ENCODE assay signal across 8 cellular contexts in the genomic region with DNA sequence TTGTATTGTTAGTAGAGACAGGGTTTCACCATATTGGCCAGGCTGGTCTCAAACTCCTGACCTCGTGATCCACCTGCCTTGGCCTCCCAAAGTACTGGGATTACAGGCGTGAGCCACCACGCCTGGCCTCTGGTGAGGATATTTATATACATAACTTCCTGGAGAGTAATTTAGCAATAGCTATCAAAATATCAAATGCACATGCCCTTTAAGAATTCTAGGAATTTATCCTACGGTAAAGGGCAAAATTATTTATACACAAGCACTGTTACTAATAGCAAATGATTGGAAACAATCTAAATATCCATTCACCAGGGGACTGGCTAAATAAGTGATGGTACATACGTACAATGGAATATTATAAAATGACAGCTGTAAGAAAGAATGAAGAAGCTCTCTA. TPM values are rescaled to one million over a fixed set of nuclear protein-coding genes. Genes with fewer than 3 reads are reported as not detected.
DNase-seq lines count a peak whose midpoint lies in the region; FAIRE-seq and TF ChIP-seq lines count a peak whose summit lies in the region.
"Not testable (repeated sequence)": the region's sequence is repeated elsewhere in the genome, so short reads cannot be mapped to it uniquely, and the experiment has no call there.

No MANE protein-coding gene starts in this region.

- FAIRE-seq in astrocyte (lab: Jason Lieb, UNC): not testable (repeated sequence)

- H3K4me3 ChIP-seq in SU-DHL-6 (ENCODE audit: insufficient read depth, low read length, poor library complexity, severe bottlenecking); astrocyte (ENCODE audit: insufficient read depth, low read depth, low read length); esophagus muscularis mucosa; sigmoid colon: not testable (repeated sequence)

- not testable (repeated sequence) for H4K20me1 ChIP-seq in SU-DHL-6 (ENCODE audit: low read depth, low read length); astrocyte (ENCODE audit: insufficient read depth, low read length)

- not testable (repeated sequence) for DNase-seq in CD14-positive monocyte (ENCODE audit: low spot score); astrocyte (ENCODE audit: low read depth); esophagus muscularis mucosa (ENCODE audit: extremely low spot score); sigmoid colon; type B pancreatic cell (ENCODE audit: extremely low spot score, unreplicated experiment)
- peak; percentile 63 for DNase-seq in iris pigment epithelial cell (ENCODE audit: low read depth)

- H3K4me1 Mint-ChIP-seq in CD14-positive monocyte (peaks cover 25% of the 10 kb centered on the region), IgD-negative memory B cell (peaks cover 24 to 30% (median 28%) of the 10 kb centered on the region in 3 donors), astrocyte (ENCODE audit: low read depth, unreplicated experiment) (peaks cover 27% of the 10 kb centered on the region), type B pancreatic cell (ENCODE audit: unreplicated experiment) (peaks cover 16% of the 10 kb centered on the region)

- H3K4me1 ChIP-seq in astrocyte (ENCODE audit: insufficient read depth, low read length): peaks cover 12% of the 10 kb centered on the region
- peaks cover 19 to 29% (median 23%) of the 10 kb centered on the region in 4 donors for H3K4me1 ChIP-seq in esophagus muscularis mucosa
- peaks cover 0 to 23% (median 16%) of the 10 kb centered on the region in 4 donors for H3K4me1 ChIP-seq in sigmoid colon

- H3K36me3 ChIP-seq in SU-DHL-6 (ENCODE audit: low read length); astrocyte (ENCODE audit: insufficient read depth, low read length): not testable (repeated sequence)
- H3K36me3 ChIP-seq in esophagus muscularis mucosa: peaks cover 0 to 33% (median 6%) of the 10 kb centered on the region in 4 donors
- peaks cover 0 to 15% (median 2%) of the 10 kb centered on the region in 4 donors for H3K36me3 ChIP-seq in sigmoid colon

- intact Hi-C loops in CD14-positive monocyte (cut with micrococcal nuclease); sigmoid colon (cut with DNase I): not testable (repeated sequence)
- intact Hi-C loops in esophagus muscularis mucosa (cut with DNase I): loop anchor here (5.0 kb wide), 1 partner anchor 41 kb away; no protein-coding TSS in a partner anchor

- not testable (repeated sequence) for TF ChIP-seq CTCF in CD14-positive monocyte (IDR thresholded peaks at IDR 0.05); SU-DHL-6 (IDR thresholded peaks at IDR 0.05; ENCODE audit: insufficient read depth, low read length, poor library complexity, severe bottlenecking); astrocyte (IDR thresholded peaks at IDR 0.05; ENCODE audit: insufficient read depth, low read depth, low read length); esophagus muscularis mucosa (IDR thresholded peaks at IDR 0.05); sigmoid colon (IDR thresholded peaks at IDR 0.05); type B pancreatic cell (conservative IDR thresholded peaks at IDR 0.05)

- not testable (repeated sequence) for H3K9ac ChIP-seq in SU-DHL-6 (ENCODE audit: low read length); astrocyte (ENCODE audit: low read length)

- 80% methylated on average over 5 of the region's 5 CpGs for WGBS in esophagus muscularis mucosa
- WGBS in sigmoid colon, 2 donors: 91 to 92% methylated on average over 5 of the region's 5 CpGs

- not testable (repeated sequence) for TF ChIP-seq POLR2A in esophagus muscularis mucosa (IDR thresholded peaks at IDR 0.05; ENCODE audit: low read depth); sigmoid colon (IDR thresholded peaks at IDR 0.05)

- H3K27ac ChIP-seq in SU-DHL-6 (ENCODE audit: low read depth, low read length): peak overlapping the region; percentile 72; the same call in 1 of the 2 replicates
- H3K27ac ChIP-seq in astrocyte (ENCODE audit: low read depth, low read length): peak overlapping the region; percentile 96
- peak overlapping the region; percentile 87 to 92 (median 89) for H3K27ac ChIP-seq in esophagus muscularis mucosa (replicated peaks in 1 of 4)
- peak overlapping the region; percentile 82 to 89 (median 87) for H3K27ac ChIP-seq in sigmoid colon

- H3K36me3 Mint-ChIP-seq in CD14-positive monocyte (peaks cover 27 to 40% of the 10 kb centered on the region in 2 donors), type B pancreatic cell (peaks cover 12% of the 10 kb centered on the region)
- not testable (repeated sequence) for H3K36me3 Mint-ChIP-seq in IgD-negative memory B cell; astrocyte (ENCODE audit: low read depth, unreplicated experiment)

- H3K27me3 Mint-ChIP-seq in CD14-positive monocyte (ENCODE audit: low read depth in 3 of 3); IgD-negative memory B cell; astrocyte (ENCODE audit: low read depth, unreplicated experiment); type B pancreatic cell: not testable (repeated sequence)

- H3K9me3 Mint-ChIP-seq in CD14-positive monocyte; IgD-negative memory B cell; astrocyte (ENCODE audit: unreplicated experiment); type B pancreatic cell: not testable (repeated sequence)

- peaks cover 19% of the 10 kb centered on the region; the same call in 1 of the 2 replicates for H3F3A ChIP-seq in SU-DHL-6 (ENCODE audit: insufficient read depth)

- not testable (repeated sequence) for H3K4me2 ChIP-seq in SU-DHL-6 (ENCODE audit: low read depth, low read length, poor library complexity, severe bottlenecking); astrocyte (ENCODE audit: low read length)

- not testable (repeated sequence) for H3K9me2 ChIP-seq in SU-DHL-6 (replicated peaks; ENCODE audit: insufficient read depth, low read length)

- not testable (repeated sequence) for H3K9me3 ChIP-seq in SU-DHL-6 (ENCODE audit: insufficient read depth, low read length); astrocyte (ENCODE audit: insufficient read depth, low read depth, low read length); esophagus muscularis mucosa; sigmoid colon

- H3K79me2 ChIP-seq in SU-DHL-6 (ENCODE audit: insufficient read depth, low read length): peaks cover 35% of the 10 kb centered on the region
- H3K79me2 ChIP-seq in astrocyte (ENCODE audit: insufficient read depth, low read length): not testable (repeated sequence)

- TF ChIP-seq EP300 in esophagus muscularis mucosa (IDR thresholded peaks at IDR 0.05); sigmoid colon (IDR thresholded peaks at IDR 0.05): not testable (repeated sequence)

- peak overlapping the region in 6 of 7 donors; percentile 6 to 91 (median 40) for H3K27ac Mint-ChIP-seq in CD14-positive monocyte
- H3K27ac Mint-ChIP-seq in IgD-negative memory B cell: peak overlapping the region in 2 of 3 donors; percentile 31 to 43
- peak overlapping the region; percentile 62 for H3K27ac Mint-ChIP-seq in astrocyte (ENCODE audit: unreplicated experiment)
- peak overlapping the region; percentile 83 for H3K27ac Mint-ChIP-seq in type B pancreatic cell

- not testable (repeated sequence) for H3K27me3 ChIP-seq in SU-DHL-6 (ENCODE audit: low read length); astrocyte (ENCODE audit: insufficient read depth, low read length); esophagus muscularis mucosa; sigmoid colon

- not testable (repeated sequence) for H2AFZ ChIP-seq in SU-DHL-6 (ENCODE audit: low read depth, low read length, severe bottlenecking); astrocyte (ENCODE audit: low read depth, low read length)

- H3K4me3 Mint-ChIP-seq in CD14-positive monocyte; astrocyte (ENCODE audit: unreplicated experiment); type B pancreatic cell: not testable (repeated sequence)
- peak overlapping the region in 1 of 4 donors; percentile 28 for H3K4me3 Mint-ChIP-seq in IgD-negative memory B cell

RNA-seq across cellular contexts. Expression of gene RUBCN, which starts 25.7 kb away (rescaled TPM):
- polyA plus RNA-seq in CD14-positive monocyte: 10 to 100 TPM in 1 of 2 donors, 1 to 10 TPM in 1; 8.6 to 13.5 TPM
- 46.5 TPM for polyA plus RNA-seq in IgD-negative memory B cell
- total RNA-seq in astrocyte: 21.2 and 28.2 TPM in 2 replicates
- total RNA-seq in esophagus muscularis mucosa: 10 to 100 TPM; 45.7 to 76.7 (median 69.8) TPM
- 10 to 100 TPM; 35.2 to 41.8 (median 36.6) TPM for total RNA-seq in sigmoid colon
- 10 to 100 TPM in 1 of 3 donors, 1 to 10 TPM in 2; 2.4 to 20.4 (median 5.5) TPM for polyA plus RNA-seq in sigmoid colon
- total RNA-seq in type B pancreatic cell (ENCODE audit: low replicate concordance): 26.7 and 33.2 TPM in 2 replicates

RNA-seq across cellular contexts. Expression of gene FYTTD1, which starts 38.7 kb away (rescaled TPM):
- polyA plus RNA-seq in CD14-positive monocyte (10 to 100 TPM; 59.4 to 73.2 TPM), IgD-negative memory B cell (65.5 TPM), sigmoid colon (10 to 100 TPM; 11.4 to 15.7 (median 13.2) TPM)
- total RNA-seq in astrocyte (82.8 and 89.1 TPM in 2 replicates), esophagus muscularis mucosa (100 to 1,000 TPM in 2 of 4 donors, 10 to 100 TPM in 2; 57.7 to 111 (median 85.6) TPM), sigmoid colon (10 to 100 TPM; 46.4 to 63.9 (median 51.8) TPM), type B pancreatic cell (ENCODE audit: low replicate concordance) (52.1 and 58.8 TPM in 2 replicates)
